ENCODE assay signal across 8 cellular contexts in the genomic region with DNA sequence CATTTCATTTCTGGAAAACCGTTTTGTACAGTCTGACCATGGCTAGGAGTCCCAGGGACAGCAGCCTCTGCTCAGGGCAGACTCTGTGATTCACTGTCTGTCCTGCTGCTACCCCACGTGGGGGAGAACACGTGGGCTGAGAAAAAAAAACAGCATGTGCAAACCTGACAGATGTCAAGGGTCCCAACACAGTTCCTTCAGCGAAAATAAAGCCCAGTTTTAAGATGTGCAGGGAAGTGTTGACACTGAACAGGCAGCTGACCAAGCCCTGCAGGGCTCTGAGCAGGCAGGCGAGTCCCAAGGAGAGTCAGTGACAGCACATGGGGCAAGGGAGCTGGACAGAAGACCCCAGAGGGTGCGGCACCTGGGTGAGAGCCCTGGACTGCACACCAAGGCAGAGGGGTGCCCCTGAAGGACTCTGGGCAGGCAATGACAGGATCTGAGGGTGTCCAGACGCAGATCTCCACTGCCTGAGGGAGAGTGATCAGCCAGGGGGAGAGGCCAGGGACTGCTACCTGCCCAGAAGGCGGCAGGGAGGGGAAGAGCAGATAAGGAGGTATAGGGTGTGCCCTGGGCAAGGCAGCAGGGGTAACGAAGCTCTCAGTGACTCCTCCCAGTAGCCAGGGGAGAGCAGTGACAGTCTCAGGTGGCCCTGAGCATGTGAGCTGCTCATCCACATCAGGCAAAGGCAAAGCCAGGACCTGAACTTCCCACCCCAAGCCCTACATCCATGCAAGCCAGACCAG. TPM values are rescaled to one million over a fixed set of nuclear protein-coding genes. Genes with fewer than 3 reads are reported as not detected.
DNase-seq lines count a peak whose midpoint lies in the region; ATAC-seq and TF ChIP-seq lines count a peak whose summit lies in the region.

No MANE protein-coding gene starts in this region.

- TF ChIP-seq CTCF in SK-N-SH (IDR thresholded peaks at IDR 0.05) (no peak), foreskin keratinocyte (conservative IDR thresholded peaks at IDR 0.05) (no peak), parathyroid adenoma (IDR thresholded peaks at IDR 0.05) (no peak)
- no peak for TF ChIP-seq CTCF in CD8-positive, alpha-beta T cell (IDR thresholded peaks at IDR 0.05)

- peak overlapping the region; percentile 51 to 89 for H3K27ac ChIP-seq in SK-N-SH (ENCODE audit: low read depth in 2 of 2, low read length in 1 of 2)
- H3K27ac ChIP-seq in foreskin keratinocyte, result peak overlapping the region; percentile 30
- H3K27ac ChIP-seq in parathyroid adenoma, result peak overlapping the region; percentile 71
- H3K27ac ChIP-seq in CD8-positive, alpha-beta T cell (ENCODE audit: low read depth, low read length), result no peak overlapping the region

- H3K4me1 Mint-ChIP-seq in CD8-positive, alpha-beta T cell (ENCODE audit: low read depth), result peaks cover 11% of the 10 kb centered on the region

- H3K4me2 ChIP-seq in SK-N-SH (peak overlapping the region; percentile 61), parathyroid adenoma (ENCODE audit: low read length) (no peak overlapping the region)

- no peaks in the 10 kb centered on the region for H3K9me3 Mint-ChIP-seq in CD8-positive, alpha-beta T cell

- H3K79me2 ChIP-seq in SK-N-SH (ENCODE audit: insufficient read depth) (no peaks in the 10 kb centered on the region), parathyroid adenoma (no peaks in the 10 kb centered on the region)

- H3K4me3 ChIP-seq in SK-N-SH (ENCODE audit: low read depth in 2 of 2, low read length in 1 of 2) (no peak overlapping the region), parathyroid adenoma (ENCODE audit: low read depth, low read length) (no peak overlapping the region)
- H3K4me3 ChIP-seq in CD8-positive, alpha-beta T cell (ENCODE audit: low read depth, low read length), result no peak overlapping the region

- DNase-seq in Daoy (ENCODE audit: low read depth) (peak; percentile 73), SK-N-SH (peak; percentile 62), foreskin keratinocyte (no peak), germinal center (ENCODE audit: low spot score) (no peak), NCI-H1092 (lab: John Stamatoyannopoulos, UW) (no peak)
- DNase-seq in activated naive CD4-positive, alpha-beta T cell treated with anti-CD3 and anti-CD28 coated beads, Interleukin-2, amount 50 U/mL, for 16 hours, result no peak
- no peak for DNase-seq in CD8-positive, alpha-beta T cell

- ATAC-seq in foreskin keratinocyte, result peak; percentile 17
- ATAC-seq in CD8-positive, alpha-beta T cell, result no peak

- no peaks in the 10 kb centered on the region for H3K9me2 ChIP-seq in SK-N-SH

- no peaks in the 10 kb centered on the region for H3K27me3 Mint-ChIP-seq in CD8-positive, alpha-beta T cell (ENCODE audit: low read depth)

- H3K27ac Mint-ChIP-seq in CD8-positive, alpha-beta T cell, result no peak overlapping the region

- H2AFZ ChIP-seq in SK-N-SH (ENCODE audit: low read depth), result no peak overlapping the region
- peak overlapping the region; percentile 72 for H2AFZ ChIP-seq in parathyroid adenoma

- 55% methylated on average over 8 of the region's 9 CpGs for WGBS in SK-N-SH (ENCODE audit: low lambda C conversion rate)

- H3K4me3 Mint-ChIP-seq in CD8-positive, alpha-beta T cell, result no peak overlapping the region

- intact Hi-C loops in CD8-positive, alpha-beta T cell (cut with DNase I, micrococcal nuclease), result no loop called here

- peaks cover 10% of the 10 kb centered on the region for H3F3A ChIP-seq in SK-N-SH (replicated peaks; ENCODE audit: insufficient read depth)

- no peak for TF ChIP-seq RAD21 in SK-N-SH (IDR thresholded peaks at IDR 0.05; ENCODE audit: low read length)

- H3K9ac ChIP-seq in SK-N-SH (peak overlapping the region; percentile 27; the same call in 1 of the 2 replicates), parathyroid adenoma (no peak overlapping the region)

- POLR2A ChIA-PET in SK-N-SH (lab: Yijun Ruan, JAX), result no interaction called here
- POLR2A ChIA-PET in CD8-positive, alpha-beta T cell (lab: Charles Lee), result no interaction called here

- CTCF ChIA-PET in SK-N-SH (lab: Yijun Ruan, JAX), result interaction anchor here (2.0 to 3.5 kb wide), 2 partner anchors 22 to 46 kb away, joined by 6 to 14 read pairs; no protein-coding TSS in a partner anchor
- CTCF ChIA-PET in CD8-positive, alpha-beta T cell (lab: Charles Lee), result no interaction called here

- H3K27me3 ChIP-seq in SK-N-SH (ENCODE audit: insufficient read depth) (no peaks in the 10 kb centered on the region), foreskin keratinocyte (no peaks in the 10 kb centered on the region), parathyroid adenoma (ENCODE audit: control insufficient read depth, insufficient read depth, low read length) (no peaks in the 10 kb centered on the region)
- H3K27me3 ChIP-seq in CD8-positive, alpha-beta T cell (ENCODE audit: insufficient read depth, low read length), result no peaks in the 10 kb centered on the region

- peaks cover 16% of the 10 kb centered on the region for H3K36me3 Mint-ChIP-seq in CD8-positive, alpha-beta T cell

- H3K4me1 ChIP-seq in SK-N-SH (ENCODE audit: control insufficient read depth in 1 of 2, insufficient read depth in 2 of 2, low read depth in 1 of 2, low read length in 1 of 2) (peaks cover 20 to 35% of the 10 kb centered on the region in 2 experiments), foreskin keratinocyte (peaks cover 13% of the 10 kb centered on the region), parathyroid adenoma (peaks cover 9% of the 10 kb centered on the region)
- H3K4me1 ChIP-seq in CD8-positive, alpha-beta T cell (ENCODE audit: insufficient read depth, low read length), result peaks cover 9% of the 10 kb centered on the region

- H4K20me1 ChIP-seq in SK-N-SH (ENCODE audit: insufficient read depth), result no peaks in the 10 kb centered on the region

- TF ChIP-seq EP300 in SK-N-SH (IDR thresholded peaks at IDR 0.05; ENCODE audit: borderline replicate concordance in 1 of 2, low read depth in 1 of 2, low read length in 1 of 2), result no peak

- H3K9me3 ChIP-seq in SK-N-SH (no peaks in the 10 kb centered on the region), parathyroid adenoma (ENCODE audit: control insufficient read depth, low read length) (no peaks in the 10 kb centered on the region)
- no peaks in the 10 kb centered on the region for H3K9me3 ChIP-seq in CD8-positive, alpha-beta T cell (ENCODE audit: low read length)

- H3K36me3 ChIP-seq in SK-N-SH (replicated peaks in 1 of 2; ENCODE audit: control insufficient read depth in 1 of 2, insufficient read depth in 2 of 2, low read length in 1 of 2), result peaks cover 0 to 17% of the 10 kb centered on the region in 2 experiments
- no peaks in the 10 kb centered on the region for H3K36me3 ChIP-seq in parathyroid adenoma (ENCODE audit: control insufficient read depth, insufficient read depth, low read length)
- H3K36me3 ChIP-seq in CD8-positive, alpha-beta T cell (ENCODE audit: insufficient read depth, low read length), result peaks cover 11% of the 10 kb centered on the region

TF ChIP-seq in SK-N-SH, 30 proteins besides CTCF, POLR2A, EP300 and RAD21:
- TF ChIP-seq, protein P1, sequence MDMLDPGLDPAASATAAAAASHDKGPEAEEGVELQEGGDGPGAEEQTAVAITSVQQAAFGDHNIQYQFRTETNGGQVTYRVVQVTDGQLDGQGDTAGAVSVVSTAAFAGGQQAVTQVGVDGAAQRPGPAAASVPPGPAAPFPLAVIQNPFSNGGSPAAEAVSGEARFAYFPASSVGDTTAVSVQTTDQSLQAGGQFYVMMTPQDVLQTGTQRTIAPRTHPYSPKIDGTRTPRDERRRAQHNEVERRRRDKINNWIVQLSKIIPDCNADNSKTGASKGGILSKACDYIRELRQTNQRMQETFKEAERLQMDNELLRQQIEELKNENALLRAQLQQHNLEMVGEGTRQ (IDR thresholded peaks at IDR 0.05; ENCODE audit: borderline replicate concordance, low read depth, low read length), result peak; percentile 61
- TF ChIP-seq, protein P2, sequence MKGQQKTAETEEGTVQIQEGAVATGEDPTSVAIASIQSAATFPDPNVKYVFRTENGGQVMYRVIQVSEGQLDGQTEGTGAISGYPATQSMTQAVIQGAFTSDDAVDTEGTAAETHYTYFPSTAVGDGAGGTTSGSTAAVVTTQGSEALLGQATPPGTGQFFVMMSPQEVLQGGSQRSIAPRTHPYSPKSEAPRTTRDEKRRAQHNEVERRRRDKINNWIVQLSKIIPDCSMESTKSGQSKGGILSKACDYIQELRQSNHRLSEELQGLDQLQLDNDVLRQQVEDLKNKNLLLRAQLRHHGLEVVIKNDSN (IDR thresholded peaks at IDR 0.05; ENCODE audit: borderline replicate concordance, low read depth), result peak; percentile 79; the same call in 1 of the 2 replicates
- TF ChIP-seq MXI1 (IDR thresholded peaks at IDR 0.05; ENCODE audit: low read depth, low read length) (peak; percentile 100), NRF1 (IDR thresholded peaks at IDR 0.05; ENCODE audit: low read depth, low read length) (no peak), ELF1 (IDR thresholded peaks at IDR 0.05) (no peak), SIN3A (IDR thresholded peaks at IDR 0.05; ENCODE audit: borderline replicate concordance, low read depth, low read length) (peak; percentile 97), EZH2phosphoT487 (IDR thresholded peaks at IDR 0.05; ENCODE audit: borderline replicate concordance, low read depth) (no peak)
- TF ChIP-seq, protein P3, sequence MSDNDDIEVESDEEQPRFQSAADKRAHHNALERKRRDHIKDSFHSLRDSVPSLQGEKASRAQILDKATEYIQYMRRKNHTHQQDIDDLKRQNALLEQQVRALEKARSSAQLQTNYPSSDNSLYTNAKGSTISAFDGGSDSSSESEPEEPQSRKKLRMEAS (IDR thresholded peaks at IDR 0.05; ENCODE audit: low read depth), result peak; percentile 95

RNA-seq across cellular contexts. Expression of a gene that starts 5.1 kb away (rescaled TPM):
- total RNA-seq in Daoy (2014; rRNA removed; shearing (Covaris generic)), result 3.9 and 8.7 TPM in 2 replicates
- 4.8 and 8.3 TPM in 2 replicates for polyA plus RNA-seq in SK-N-SH (2012; rRNA removed)
- polyA plus RNA-seq in SK-N-SH (2012; cell fraction: cytosol; rRNA removed), result 3.5 and 5.9 TPM in 2 replicates
- 11.3 and 15.7 TPM in 2 replicates for polyA plus RNA-seq in SK-N-SH (2012; cell fraction: nucleus; rRNA removed)
- total RNA-seq in foreskin keratinocyte, result 7.8 and 8.9 TPM in 2 replicates
- polyA plus RNA-seq in foreskin keratinocyte, result 10.4 and 12.6 TPM in 2 replicates
- 1 to 10 TPM; 6.5 to 6.7 TPM for total RNA-seq in CD8-positive, alpha-beta T cell

RNA-seq across cellular contexts. Expression of a gene that starts 34.0 kb away (rescaled TPM):
- 0.34 TPM in 1 of 2 replicates, not detected in the other for total RNA-seq in Daoy (2014; rRNA removed; shearing (Covaris generic))
- 0.33 and 0.37 TPM in 2 replicates for polyA plus RNA-seq in SK-N-SH (2012; rRNA removed)
- 0.05 TPM in 1 of 2 replicates, not detected in the other for polyA plus RNA-seq in SK-N-SH (2012; cell fraction: cytosol; rRNA removed)
- 3.3 and 3.4 TPM in 2 replicates for polyA plus RNA-seq in SK-N-SH (2012; cell fraction: nucleus; rRNA removed)
- not detected in 2 replicates for total RNA-seq in foreskin keratinocyte
- polyA plus RNA-seq in foreskin keratinocyte, result not detected in 2 replicates
- total RNA-seq in CD8-positive, alpha-beta T cell, result 1 to 10 TPM in 1 of 2 experiments, under 1 TPM in 1; 0.72 to 1.3 TPM

RNA-seq across cellular contexts. Expression of a gene that starts 39.2 kb away (rescaled TPM):
- 21.8 and 25.3 TPM in 2 replicates for total RNA-seq in Daoy (2014; rRNA removed; shearing (Covaris generic))
- polyA plus RNA-seq in SK-N-SH (2012; rRNA removed) (38.7 and 41.8 TPM in 2 replicates), foreskin keratinocyte (118 and 129 TPM in 2 replicates)
- polyA plus RNA-seq in SK-N-SH (2012; cell fraction: cytosol; rRNA removed), result 14.4 and 23.1 TPM in 2 replicates
- 110 and 119 TPM in 2 replicates for polyA plus RNA-seq in SK-N-SH (2012; cell fraction: nucleus; rRNA removed)
- total RNA-seq in foreskin keratinocyte, result 152 and 172 TPM in 2 replicates
- total RNA-seq in CD8-positive, alpha-beta T cell, result 10 to 100 TPM; 22.5 to 22.6 TPM

Comparison
In these comparisons a context has a peak if more than half of its experiments do, and no peak if none do; other contexts are left out.
1. DNase-seq: peak in Daoy (single experiment) and SK-N-SH (single experiment); none in foreskin keratinocyte (0 of 2), germinal center (single experiment), activated naive CD4-positive, alpha-beta T cell treated with anti-CD3 and anti-CD28 coated beads, Interleukin-2, amount 50 U/mL, for 16 hours (single experiment), CD8-positive, alpha-beta T cell (0 of 7) and NCI-H1092 (single experiment).